26 cellular contexts compared by ENCODE assay signal in the genomic region with DNA sequence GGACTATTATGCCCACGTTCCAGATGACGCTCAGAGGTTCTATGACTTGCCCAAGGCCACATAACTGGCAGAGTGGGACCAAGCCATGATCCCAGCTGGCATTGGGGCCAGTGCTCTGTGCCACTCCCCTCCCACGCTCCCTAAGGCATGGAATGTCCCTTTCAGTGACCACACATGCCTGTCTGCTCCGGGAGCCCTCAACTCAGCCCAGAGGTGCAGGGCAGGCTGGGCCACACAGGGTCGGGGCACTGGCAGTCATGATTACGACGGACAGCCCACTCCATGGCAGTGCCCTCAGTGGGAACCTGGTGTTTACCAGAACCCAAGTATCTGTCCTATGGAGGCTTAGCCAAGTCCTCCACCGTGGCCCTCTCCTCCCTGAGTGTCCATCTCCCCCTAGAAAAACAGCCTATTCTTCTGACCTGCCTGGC. TPM values are rescaled to one million over a fixed set of nuclear protein-coding genes. Genes with fewer than 3 reads are reported as not detected.
"Had no signal": no experiment of that assay in that cellular context is flagged by ENCODE, and none has a peak within 500 bp of the region (broad histone marks: within the 10 kb centered on the region; RNA-seq: fewer than 3 reads in every experiment).

No MANE protein-coding gene starts in this region.

- H3K36me3 ChIP-seq: brain microvascular endothelial cell, colonic mucosa had no signal

- H3K27me3 Mint-ChIP-seq: activated CD8-positive, alpha-beta memory T cell treated with anti-CD3 and anti-CD28 coated beads, Interleukin-2, amount 10 ng/mL, durations not matched to agents 7 days and 5 days; central memory CD8-positive, alpha-beta T cell; T-cell had no signal

- H3K27ac ChIP-seq: brain microvascular endothelial cell, colonic mucosa, sigmoid colon had no signal

- H3K27ac Mint-ChIP-seq: activated CD4-positive, alpha-beta memory T cell treated with anti-CD3 and anti-CD28 coated beads, Interleukin-2, amount 10 ng/mL, durations not matched to agents 7 days and 5 days; activated CD8-positive, alpha-beta memory T cell treated with anti-CD3 and anti-CD28 coated beads, Interleukin-2, amount 10 ng/mL, durations not matched to agents 7 days and 5 days; activated naive CD4-positive, alpha-beta T cell treated with anti-CD3 and anti-CD28 coated beads for 36 hours; activated naive CD8-positive, alpha-beta T cell treated with anti-CD3 and anti-CD28 coated beads, Interleukin-2, amount 50 U/mL, for 24 hours; endodermal cell; mesothelial cell of epicardium; nephron; T-cell had no signal

- H3K4me1 Mint-ChIP-seq: activated naive CD8-positive, alpha-beta T cell treated with anti-CD3 and anti-CD28 coated beads, Interleukin-2, amount 50 U/mL, for 24 hours; central memory CD8-positive, alpha-beta T cell; endodermal cell; mesothelial cell of epicardium; nephron had no signal

- H3K4me3 Mint-ChIP-seq: activated CD4-positive, alpha-beta memory T cell treated with anti-CD3 and anti-CD28 coated beads, Interleukin-2, amount 10 ng/mL, durations not matched to agents 7 days and 5 days; activated CD8-positive, alpha-beta memory T cell treated with anti-CD3 and anti-CD28 coated beads, Interleukin-2, amount 10 ng/mL, durations not matched to agents 7 days and 5 days; activated naive CD4-positive, alpha-beta T cell treated with anti-CD3 and anti-CD28 coated beads for 36 hours; activated naive CD8-positive, alpha-beta T cell treated with anti-CD3 and anti-CD28 coated beads, Interleukin-2, amount 50 U/mL, for 24 hours; central memory CD8-positive, alpha-beta T cell; endodermal cell; mesothelial cell of epicardium; nephron; T-cell had no signal

- ATAC-seq: activated CD8-positive, alpha-beta memory T cell treated with anti-CD3 and anti-CD28 coated beads, Interleukin-2, amount 10 ng/mL, durations not matched to agents 7 days and 5 days; activated naive CD8-positive, alpha-beta T cell treated with anti-CD3 and anti-CD28 coated beads, Interleukin-2, amount 50 U/mL, for 24 hours; left colon; T-cell had no signal

- H3K9me3 ChIP-seq: colonic mucosa, sigmoid colon, spleen had no signal

- H3K4me1 ChIP-seq: colonic mucosa, sigmoid colon had no signal

- DNase-seq: activated CD4-positive, alpha-beta memory T cell treated with anti-CD3 and anti-CD28 coated beads, Interleukin-2, amount 10 ng/mL, durations not matched to agents 7 days and 5 days; activated CD4-positive, alpha-beta T cell treated with anti-CD3 and anti-CD28 coated beads for 48 hours; activated CD4-positive, CD25-positive, alpha-beta regulatory T cell; activated CD8-positive, alpha-beta memory T cell treated with anti-CD3 and anti-CD28 coated beads, Interleukin-2, amount 10 ng/mL, durations not matched to agents 7 days and 5 days; activated naive CD4-positive, alpha-beta T cell treated with anti-CD3 and anti-CD28 coated beads for 36 hours; activated naive CD8-positive, alpha-beta T cell treated with anti-CD3 and anti-CD28 coated beads, Interleukin-2, amount 50 U/mL, for 24 hours; activated T-cell treated with anti-CD3 and anti-CD28 coated beads, Interleukin-2, amount 50 U/mL, for 1 hour; anterior cingulate cortex; brain microvascular endothelial cell; colonic mucosa; endodermal cell; foreskin melanocyte; glutamatergic neuron; hippocampal formation; left colon; sigmoid colon; spleen; stimulated activated naive CD4-positive, alpha-beta T cell; T-cell; T-helper 9 cell had no signal

- FAIRE-seq: islet of Langerhans had no signal

- H3K36me3 Mint-ChIP-seq: activated CD8-positive, alpha-beta memory T cell treated with anti-CD3 and anti-CD28 coated beads, Interleukin-2, amount 10 ng/mL, durations not matched to agents 7 days and 5 days; T-cell had no signal

- H3K9me3 Mint-ChIP-seq: activated CD4-positive, alpha-beta memory T cell treated with anti-CD3 and anti-CD28 coated beads, Interleukin-2, amount 10 ng/mL, durations not matched to agents 7 days and 5 days; activated naive CD4-positive, alpha-beta T cell treated with anti-CD3 and anti-CD28 coated beads for 36 hours; activated naive CD8-positive, alpha-beta T cell treated with anti-CD3 and anti-CD28 coated beads, Interleukin-2, amount 50 U/mL, for 24 hours; central memory CD8-positive, alpha-beta T cell; endodermal cell; mesothelial cell of epicardium; nephron; T-cell had no signal

- H3K4me3 ChIP-seq: colonic mucosa, sigmoid colon, spleen had no signal

- H3K27me3 ChIP-seq: brain microvascular endothelial cell, colonic mucosa, sigmoid colon, spleen had no signal

RNA-seq across cellular contexts. Expression of a gene that starts 52.1 kb away (rescaled TPM):
- total RNA-seq: activated naive CD4-positive, alpha-beta T cell treated with anti-CD3 and anti-CD28 coated beads for 36 hours had no signal
- polyA plus RNA-seq: fibroblast of lung had no signal

RNA-seq across cellular contexts. Expression of a gene that starts 57.7 kb away (rescaled TPM):
- total RNA-seq: activated naive CD4-positive, alpha-beta T cell treated with anti-CD3 and anti-CD28 coated beads for 36 hours; fibroblast of lung; osteocyte had no signal
- polyA plus RNA-seq: fibroblast of lung had no signal
